In the genomic region with DNA sequence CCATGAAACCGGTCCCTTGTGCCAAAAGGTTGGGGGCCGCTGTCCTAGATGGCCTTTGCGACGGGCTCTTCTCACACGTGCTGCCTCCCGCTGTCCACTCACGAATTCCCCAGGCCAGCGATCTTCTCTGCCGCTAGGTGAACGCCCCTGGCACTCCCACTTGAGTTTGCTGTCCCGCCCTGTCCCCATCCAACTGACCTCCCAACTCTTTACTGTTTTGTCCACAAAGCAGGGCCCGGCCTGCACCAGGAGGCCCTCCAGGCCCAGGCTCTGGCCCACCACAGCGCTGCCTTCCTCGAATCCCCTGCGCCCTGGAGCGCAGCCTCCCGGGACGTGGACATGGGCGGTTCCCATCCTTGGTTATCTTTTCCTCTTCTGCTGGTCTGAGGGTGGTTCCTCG, we compare ENCODE assay signal across 14 cellular contexts.
DNase-seq lines count a peak whose midpoint lies in the region; ATAC-seq, FAIRE-seq and TF ChIP-seq lines count a peak whose summit lies in the region.
"Had no signal": no experiment of that assay in that cellular context is flagged by ENCODE, and none has a peak within 500 bp of the region (broad histone marks: within the 10 kb centered on the region; RNA-seq: fewer than 3 reads in every experiment).

No MANE protein-coding gene starts in this region.

- TF ChIP-seq RAD21 in IMR-90 (IDR thresholded peaks at IDR 0.05; ENCODE audit: low read length): no peak

- H4K5ac ChIP-seq in IMR-90 (ENCODE audit: low read depth, low read length): no peak overlapping the region

- no peaks in the 10 kb centered on the region for H3K79me2 ChIP-seq in astrocyte (ENCODE audit: insufficient read depth, low read length)
- peaks cover 6% of the 10 kb centered on the region for H3K79me2 ChIP-seq in trophoblast cell (ENCODE audit: control insufficient read depth, insufficient read depth, low read length, poor library complexity)

- no peak overlapping the region for H4K91ac ChIP-seq in IMR-90 (ENCODE audit: insufficient read depth, low read depth, low read length)
- peak overlapping the region; percentile 66 for H4K91ac ChIP-seq in trophoblast cell (ENCODE audit: low read depth, low read length)

- H3K4ac ChIP-seq in IMR-90 (ENCODE audit: low read depth, low read length) (no peak overlapping the region), trophoblast cell (ENCODE audit: low read depth, low read length) (no peak overlapping the region)

- H3K79me1 ChIP-seq in IMR-90 (ENCODE audit: low read depth in 1 of 2, low read length in 2 of 2): no peaks in the 10 kb centered on the region; a peak in 1 of 4 replicates
- H3K79me1 ChIP-seq in trophoblast cell (ENCODE audit: low read length): peaks cover 35% of the 10 kb centered on the region

- H2BK5ac ChIP-seq in IMR-90 (ENCODE audit: low read depth, low read length, poor library complexity, severe bottlenecking): no peak overlapping the region
- H2BK5ac ChIP-seq in trophoblast cell (ENCODE audit: low read depth, low read length, poor library complexity): peak overlapping the region; percentile 26

- H3K4me1 ChIP-seq in IMR-90 (ENCODE audit: control insufficient read depth, insufficient read depth, low read length): peaks cover 14% of the 10 kb centered on the region
- H3K4me1 ChIP-seq in astrocyte (ENCODE audit: insufficient read depth, low read length): peaks cover 28% of the 10 kb centered on the region
- H3K4me1 ChIP-seq in trophoblast cell (ENCODE audit: control insufficient read depth in 1 of 2, insufficient read depth in 2 of 2, low read length in 2 of 2): peaks cover 19 to 28% of the 10 kb centered on the region in 2 experiments
- H3K4me1 ChIP-seq in vagina: peaks cover 12% of the 10 kb centered on the region
- H3K4me1 ChIP-seq: BE2C, Caco-2 had no signal

- H3K4me2 ChIP-seq in IMR-90 (ENCODE audit: low read depth, low read length) (no peak overlapping the region), astrocyte (ENCODE audit: low read length) (no peak overlapping the region), trophoblast cell (ENCODE audit: low read length) (no peak overlapping the region)
- H3K4me2 ChIP-seq: A549, GM23338 had no signal

- H2AK9ac ChIP-seq in IMR-90 (replicated peaks; ENCODE audit: low read depth, low read length, poor library complexity): no peak overlapping the region

- no peak overlapping the region for H3K23ac ChIP-seq in IMR-90 (ENCODE audit: low read depth, low read length)
- no peak overlapping the region for H3K23ac ChIP-seq in trophoblast cell (ENCODE audit: low read length)

- H3K36me3 ChIP-seq in IMR-90 (ENCODE audit: control insufficient read depth, insufficient read depth, low read length) (no peaks in the 10 kb centered on the region), astrocyte (ENCODE audit: insufficient read depth, low read length) (no peaks in the 10 kb centered on the region), trophoblast cell (ENCODE audit: control insufficient read depth in 1 of 2, insufficient read depth in 2 of 2, low read length in 2 of 2) (no peaks in the 10 kb centered on the region), vagina (no peaks in the 10 kb centered on the region)
- H3K36me3 ChIP-seq: BE2C had no signal

- H3K9me1 ChIP-seq in IMR-90 (ENCODE audit: insufficient read depth, low read length): peaks cover 7% of the 10 kb centered on the region

- H4K12ac ChIP-seq in trophoblast cell (ENCODE audit: low read depth, low read length): no peak overlapping the region

- POLR2A ChIA-PET in IMR-90 (lab: Charles Lee; ENCODE audit: unreplicated experiment): no interaction called here

- FAIRE-seq in astrocyte (lab: Jason Lieb, UNC): no peak
- FAIRE-seq: A549 had no signal

- TF ChIP-seq POLR2A in IMR-90 (IDR thresholded peaks at IDR 0.05; ENCODE audit: low read depth, low read length) (no peak), vagina (IDR thresholded peaks at IDR 0.05) (no peak)

- H3K18ac ChIP-seq in IMR-90 (ENCODE audit: low read depth, low read length) (no peak overlapping the region), trophoblast cell (ENCODE audit: low read length) (no peak overlapping the region)

- no peak overlapping the region for H3K4me3 Mint-ChIP-seq in astrocyte (ENCODE audit: unreplicated experiment)
- H3K4me3 Mint-ChIP-seq in activated CD4-positive, alpha-beta T cell treated with anti-CD3 and anti-CD28 coated beads, Interleukin-2, amount 10 ng/mL, durations not matched to agents 24 days and 14 days: no peak overlapping the region
- H3K4me3 Mint-ChIP-seq: CD8-positive, alpha-beta memory T cell; GM23338 had no signal

- H3K27ac ChIP-seq in IMR-90 (ENCODE audit: insufficient read depth, low read length) (no peak overlapping the region), astrocyte (ENCODE audit: low read depth, low read length) (no peak overlapping the region), trophoblast cell (ENCODE audit: low read depth, low read length) (no peak overlapping the region), vagina (no peak overlapping the region)
- H3K27ac ChIP-seq: A549 had no signal

- dilution Hi-C loops in IMR-90 (cut with HindIII; ENCODE audit: low sequenced_read_pairs, unreplicated experiment): no loop called here

- BruUV-seq in IMR-90 (replicated peaks; lab: Mats Ljungman, UMichigan): no TSS peak

- H3K27me3 ChIP-seq in IMR-90 (ENCODE audit: control insufficient read depth, insufficient read depth, low read length) (no peaks in the 10 kb centered on the region), astrocyte (ENCODE audit: insufficient read depth, low read length) (no peaks in the 10 kb centered on the region), trophoblast cell (ENCODE audit: insufficient read depth, low read length) (no peaks in the 10 kb centered on the region), vagina (no peaks in the 10 kb centered on the region)
- H3K27me3 ChIP-seq: BE2C had no signal

- peaks cover 24% of the 10 kb centered on the region for H3K27me3 Mint-ChIP-seq in astrocyte (ENCODE audit: low read depth, unreplicated experiment)
- H3K27me3 Mint-ChIP-seq in activated CD4-positive, alpha-beta T cell treated with anti-CD3 and anti-CD28 coated beads, Interleukin-2, amount 10 ng/mL, durations not matched to agents 24 days and 14 days: peaks cover 3% of the 10 kb centered on the region

- in situ Hi-C loops in IMR-90 (cut with MboI; ENCODE audit: low sequenced_read_pairs): loop anchor here (10.0 kb wide), 1 partner anchor 1139 kb away; the partner anchor contains the start of gene TMEM18

- H4K8ac ChIP-seq in IMR-90 (ENCODE audit: low read depth in 2 of 2, low read length in 2 of 2): no peak overlapping the region
- H4K8ac ChIP-seq in trophoblast cell (ENCODE audit: low read depth, low read length): no peak overlapping the region

- no peaks in the 10 kb centered on the region for H3K9me3 ChIP-seq in IMR-90 (ENCODE audit: control insufficient read depth, insufficient read depth, low read length)
- H3K9me3 ChIP-seq in astrocyte (ENCODE audit: insufficient read depth, low read depth, low read length): no peaks in the 10 kb centered on the region
- no peaks in the 10 kb centered on the region for H3K9me3 ChIP-seq in trophoblast cell (ENCODE audit: insufficient read depth, low read depth, low read length)
- H3K9me3 ChIP-seq in vagina: no peaks in the 10 kb centered on the region
- H3K9me3 ChIP-seq: A549, BE2C, Caco-2 had no signal

- no peaks in the 10 kb centered on the region for H3K9me3 Mint-ChIP-seq in astrocyte (ENCODE audit: unreplicated experiment)
- H3K9me3 Mint-ChIP-seq in activated CD4-positive, alpha-beta T cell treated with anti-CD3 and anti-CD28 coated beads, Interleukin-2, amount 10 ng/mL, durations not matched to agents 24 days and 14 days: no peaks in the 10 kb centered on the region
- H3K9me3 Mint-ChIP-seq: CD8-positive, alpha-beta memory T cell; GM23338 had no signal

- H3K14ac ChIP-seq in IMR-90 (replicated peaks; ENCODE audit: low read depth, low read length): no peak overlapping the region
- peak overlapping the region; percentile 68 for H3K14ac ChIP-seq in trophoblast cell (ENCODE audit: low read length)

- CTCF ChIA-PET in IMR-90 (lab: Yijun Ruan, JAX): no interaction called here

- peaks cover 7% of the 10 kb centered on the region for H3K4me1 Mint-ChIP-seq in astrocyte (ENCODE audit: low read depth, unreplicated experiment)
- peaks cover 3% of the 10 kb centered on the region for H3K4me1 Mint-ChIP-seq in activated CD4-positive, alpha-beta T cell treated with anti-CD3 and anti-CD28 coated beads, Interleukin-2, amount 10 ng/mL, durations not matched to agents 24 days and 14 days

- no peak for TF ChIP-seq CTCF in IMR-90 (conservative IDR thresholded peaks at IDR 0.05; ENCODE audit: low read depth, low read length)
- TF ChIP-seq CTCF in astrocyte (IDR thresholded peaks at IDR 0.05; ENCODE audit: insufficient read depth, low read depth, low read length): no peak
- TF ChIP-seq CTCF in vagina (IDR thresholded peaks at IDR 0.05): no peak

- ATAC-seq in IMR-90 (ENCODE audit: low read depth): no peak
- ATAC-seq: A549, GM23338 had no signal

- no peak for DNase-seq in IMR-90
- no peak for DNase-seq in astrocyte (ENCODE audit: low read depth)
- DNase-seq in trophoblast cell: peak in 1 of 2 donors; percentile 38
- DNase-seq in vagina (ENCODE audit: extremely low spot score in 2 of 2): no peak
- no peak for DNase-seq in activated CD4-positive, alpha-beta T cell treated with anti-CD3 and anti-CD28 coated beads, Interleukin-2, amount 10 ng/mL, durations not matched to agents 24 days and 14 days
- DNase-seq in NCI-H2081 (lab: John Stamatoyannopoulos, UW): no peak
- DNase-seq: BE2C, Caco-2, DND-41, GF-D8, H7 had no signal

- H3K36me3 Mint-ChIP-seq in astrocyte (ENCODE audit: low read depth, unreplicated experiment): no peaks in the 10 kb centered on the region
- no peaks in the 10 kb centered on the region for H3K36me3 Mint-ChIP-seq in activated CD4-positive, alpha-beta T cell treated with anti-CD3 and anti-CD28 coated beads, Interleukin-2, amount 10 ng/mL, durations not matched to agents 24 days and 14 days (ENCODE audit: low read depth)
- H3K36me3 Mint-ChIP-seq: CD8-positive, alpha-beta memory T cell had no signal

- peak overlapping the region; percentile 59; the same call in 1 of the 2 replicates for H2BK20ac ChIP-seq in IMR-90 (ENCODE audit: low read depth, low read length)

- H2BK12ac ChIP-seq in trophoblast cell (ENCODE audit: low read length): peak overlapping the region; percentile 67

- 95% methylated on average over 13 of the region's 20 CpGs; no CpG with 5 or more reads in 1 of the 2 experiments for WGBS in IMR-90 (ENCODE audit: extremely low coverage in 2 of 2, insufficient read length in 1 of 2), 2 experiments
- WGBS in trophoblast cell (ENCODE audit: extremely low coverage, insufficient coverage, insufficient read length): no CpG with 5 or more reads among the region's 20 CpGs

- H3K27ac Mint-ChIP-seq in astrocyte (ENCODE audit: unreplicated experiment): peak overlapping the region; percentile 4
- H3K27ac Mint-ChIP-seq in activated CD4-positive, alpha-beta T cell treated with anti-CD3 and anti-CD28 coated beads, Interleukin-2, amount 10 ng/mL, durations not matched to agents 24 days and 14 days: no peak overlapping the region
- H3K27ac Mint-ChIP-seq: CD8-positive, alpha-beta memory T cell; GM23338 had no signal

- H2AK5ac ChIP-seq in IMR-90 (ENCODE audit: low read depth, low read length): no peak overlapping the region
- H2AK5ac ChIP-seq in trophoblast cell (ENCODE audit: low read length): peak overlapping the region; percentile 49

- no peak overlapping the region for H3K56ac ChIP-seq in IMR-90 (ENCODE audit: extremely low read depth, insufficient read depth, low read length)

- H4K20me1 ChIP-seq in IMR-90 (ENCODE audit: insufficient read depth, low read length): no peaks in the 10 kb centered on the region
- no peaks in the 10 kb centered on the region for H4K20me1 ChIP-seq in astrocyte (ENCODE audit: insufficient read depth, low read length)

- intact Hi-C loops in IMR-90 (cut with micrococcal nuclease): no loop called here
- intact Hi-C loops in vagina (cut with DNase I): loop anchor here (10.0 kb wide), 1 partner anchor 59 kb away; no protein-coding TSS in a partner anchor
- intact Hi-C loops in activated CD4-positive, alpha-beta T cell treated with anti-CD3 and anti-CD28 coated beads, Interleukin-2, amount 10 ng/mL, durations not matched to agents 24 days and 14 days (cut with micrococcal nuclease): no loop called here

- H2AFZ ChIP-seq in IMR-90 (replicated peaks; ENCODE audit: low read length, poor library complexity) (no peak overlapping the region), astrocyte (ENCODE audit: low read depth, low read length) (no peak overlapping the region), trophoblast cell (ENCODE audit: insufficient read depth, low read length, poor library complexity) (no peak overlapping the region)
- H2AFZ ChIP-seq: GM23338 had no signal

- H3K9ac ChIP-seq in IMR-90 (ENCODE audit: low read depth, low read length) (no peak overlapping the region), astrocyte (ENCODE audit: low read length) (no peak overlapping the region), trophoblast cell (ENCODE audit: low read length) (no peak overlapping the region)

- H3K4me3 ChIP-seq in IMR-90 (ENCODE audit: insufficient read depth, low read depth, low read length): no peak overlapping the region
- no peak overlapping the region for H3K4me3 ChIP-seq in astrocyte (ENCODE audit: insufficient read depth, low read depth, low read length)
- H3K4me3 ChIP-seq in trophoblast cell (ENCODE audit: low read depth, low read length): no peak overlapping the region
- no peak overlapping the region for H3K4me3 ChIP-seq in vagina
- H3K4me3 ChIP-seq: A549, GM23338 had no signal

- H2BK15ac ChIP-seq in IMR-90 (ENCODE audit: low read depth, low read length): no peak overlapping the region; the same call in 1 of the 3 replicates

- H2BK120ac ChIP-seq in IMR-90 (ENCODE audit: low read depth, low read length): 0 out of 2 replicates have a peak overlapping the region, but pooled peaks have one; percentile 98
- no peak overlapping the region for H2BK120ac ChIP-seq in trophoblast cell (ENCODE audit: insufficient read depth, low read length, poor library complexity)
